Comparison of ENCODE assay signal across 8 cellular contexts in the genomic region with DNA sequence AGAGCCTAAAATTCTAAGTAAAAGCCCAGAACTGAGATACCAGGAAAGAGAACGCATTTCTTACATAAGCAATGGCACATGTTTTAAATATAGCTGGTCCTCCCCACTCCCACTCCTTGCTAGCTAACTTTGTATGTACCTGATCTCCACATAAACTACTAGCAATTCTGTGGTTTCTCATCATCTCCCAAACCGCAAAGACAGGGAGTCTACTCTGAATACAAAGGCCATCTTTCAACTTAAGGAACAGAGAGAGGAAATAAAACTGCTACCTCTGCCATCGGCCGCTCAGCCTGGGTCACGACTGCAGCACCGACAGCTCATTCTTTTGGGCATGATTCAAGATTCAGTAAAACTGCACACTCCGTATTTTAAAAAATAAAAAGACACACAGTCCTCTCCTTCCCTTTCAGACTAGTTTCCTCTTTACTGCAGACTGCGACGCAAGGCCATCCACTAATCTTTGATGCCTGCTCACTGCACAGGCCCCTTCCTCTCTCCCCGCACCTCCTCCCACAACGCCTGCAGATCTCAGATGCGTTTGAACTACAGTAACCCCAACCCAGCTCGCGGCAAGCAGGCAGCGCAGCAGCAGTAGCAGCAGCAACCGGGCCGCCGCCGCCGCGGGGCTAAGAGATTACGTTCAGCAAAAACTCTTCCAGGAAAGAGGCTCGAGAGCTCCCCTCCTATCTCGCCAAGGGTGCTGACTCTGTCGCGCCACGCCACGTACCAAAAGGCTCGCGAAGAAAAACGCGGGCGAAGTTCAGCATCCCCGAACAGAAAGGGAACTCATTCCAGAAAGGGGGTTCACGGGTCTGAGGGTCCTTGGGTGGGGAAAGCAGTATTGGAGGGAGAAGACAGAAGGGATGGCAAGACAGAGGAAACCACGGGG. TPM values are rescaled to one million over a fixed set of nuclear protein-coding genes. Genes with fewer than 3 reads are reported as not detected.
DNase-seq lines count a peak whose midpoint lies in the region; ATAC-seq and TF ChIP-seq lines count a peak whose summit lies in the region.

No MANE protein-coding gene starts in this region.

- H3K4me3 ChIP-seq in BE2C (ENCODE audit: low read depth, low read length): peak overlapping the region; percentile 96
- H3K4me3 ChIP-seq in ectodermal cell (ENCODE audit: insufficient read depth, low read depth, low read length): peak overlapping the region; percentile 69

- WGBS in ectodermal cell, 2 experiments: 1% methylated on average over 36 of the region's 36 CpGs

- H3K9me3 Mint-ChIP-seq in activated CD8-positive, alpha-beta T cell treated with anti-CD3 and anti-CD28 coated beads, Interleukin-2, amount 10 ng/mL, durations not matched to agents 7 days and 5 days (ENCODE audit: insufficient read depth): no peaks in the 10 kb centered on the region

- H3K4me1 ChIP-seq in BE2C (peaks cover 26% of the 10 kb centered on the region), ectodermal cell (ENCODE audit: control insufficient read depth, insufficient read depth, low read length) (peaks cover 21% of the 10 kb centered on the region)

- DNase-seq in BE2C (peak; percentile 91), NCI-H82 (lab: John Stamatoyannopoulos, UW) (peak; percentile 86), lung microvascular endothelial cell (ENCODE audit: low read depth in 2 of 2) (peak; percentile 64 to 80)
- DNase-seq in activated CD8-positive, alpha-beta T cell treated with anti-CD3 and anti-CD28 coated beads, Interleukin-2, amount 10 ng/mL, durations not matched to agents 7 days and 5 days: peak; percentile 86
- DNase-seq in stimulated activated CD4-positive, alpha-beta T cell treated with anti-CD3 and anti-CD28 coated beads, TNF-alpha, amount 100 ng/mL, for 4 hours (ENCODE audit: low read depth in 3 of 3): peak; percentile 62 to 73 (median 64)

- ATAC-seq in HG03432 (IDR thresholded peaks at IDR 0.05; ENCODE audit: unreplicated experiment): peak; percentile 58
- ATAC-seq in activated CD8-positive, alpha-beta T cell treated with anti-CD3 and anti-CD28 coated beads, Interleukin-2, amount 10 ng/mL, durations not matched to agents 7 days and 5 days: peak; percentile 65

- CTCF ChIA-PET in activated CD8-positive, alpha-beta T cell treated with anti-CD3 and anti-CD28 coated beads, Interleukin-2, amount 10 ng/mL, durations not matched to agents 7 days and 5 days (lab: Charles Lee): interaction anchor here (0.6 to 2.1 kb wide), 12 partner anchors 9 to 1215 kb away, joined by 3 to 18 read pairs (median 4); no protein-coding TSS in a partner anchor

- peak overlapping the region; percentile 81 for H3K27ac ChIP-seq in ectodermal cell (ENCODE audit: insufficient read depth, low read depth, low read length, poor library complexity, severe bottlenecking)

- POLR2A ChIA-PET in activated CD8-positive, alpha-beta T cell treated with anti-CD3 and anti-CD28 coated beads, Interleukin-2, amount 10 ng/mL, durations not matched to agents 7 days and 5 days (lab: Charles Lee): interaction anchor here (0.6 to 2.4 kb wide), 13 partner anchors 9 to 801 kb away, joined by 3 to 29 read pairs (median 4); a partner anchor contains a TSS

- H3K9me3 ChIP-seq in BE2C: no peaks in the 10 kb centered on the region
- no peaks in the 10 kb centered on the region for H3K9me3 ChIP-seq in ectodermal cell (ENCODE audit: control insufficient read depth, low read length)

- peak overlapping the region; percentile 93 for H3K4me3 Mint-ChIP-seq in activated CD8-positive, alpha-beta T cell treated with anti-CD3 and anti-CD28 coated beads, Interleukin-2, amount 10 ng/mL, durations not matched to agents 7 days and 5 days

- H3K36me3 ChIP-seq in BE2C (peaks cover 4% of the 10 kb centered on the region), ectodermal cell (ENCODE audit: control insufficient read depth, insufficient read depth, low read length) (no peaks in the 10 kb centered on the region)

- H3K4me1 Mint-ChIP-seq in activated CD8-positive, alpha-beta T cell treated with anti-CD3 and anti-CD28 coated beads, Interleukin-2, amount 10 ng/mL, durations not matched to agents 7 days and 5 days (ENCODE audit: low read depth): peaks cover 67% of the 10 kb centered on the region

- H3K27me3 Mint-ChIP-seq in activated CD8-positive, alpha-beta T cell treated with anti-CD3 and anti-CD28 coated beads, Interleukin-2, amount 10 ng/mL, durations not matched to agents 7 days and 5 days (ENCODE audit: low read depth): no peaks in the 10 kb centered on the region

- H3K27me3 ChIP-seq in BE2C: no peaks in the 10 kb centered on the region
- no peaks in the 10 kb centered on the region for H3K27me3 ChIP-seq in ectodermal cell (ENCODE audit: control insufficient read depth, insufficient read depth, low read length, poor library complexity, severe bottlenecking)

- peak overlapping the region; percentile 97 for H3K27ac Mint-ChIP-seq in activated CD8-positive, alpha-beta T cell treated with anti-CD3 and anti-CD28 coated beads, Interleukin-2, amount 10 ng/mL, durations not matched to agents 7 days and 5 days

- TF ChIP-seq POLR2A in GM19193 (IDR thresholded peaks at IDR 0.05; ENCODE audit: extremely low read depth, insufficient read depth, insufficient read length): peak; percentile 58

- H3K36me3 Mint-ChIP-seq in activated CD8-positive, alpha-beta T cell treated with anti-CD3 and anti-CD28 coated beads, Interleukin-2, amount 10 ng/mL, durations not matched to agents 7 days and 5 days (ENCODE audit: low read depth): peaks cover 40% of the 10 kb centered on the region

- TF ChIP-seq CTCF in BE2C (IDR thresholded peaks at IDR 0.05; ENCODE audit: low read depth, low read length): no peak

RNA-seq across cellular contexts. Expression of a gene that starts 1.5 kb away (rescaled TPM):
- 115 TPM for polyA plus RNA-seq in BE2C (2012; ENCODE audit: insufficient read depth, insufficient read length, low read depth)
- 100 to 1,000 TPM; 140 to 143 TPM for total RNA-seq in activated CD8-positive, alpha-beta T cell treated with anti-CD3 and anti-CD28 coated beads, Interleukin-2, amount 10 ng/mL, durations not matched to agents 7 days and 5 days
- polyA plus RNA-seq in ectodermal cell (2013, experiment 1 of 4): 83.3 TPM
- 87.8 TPM for polyA plus RNA-seq in ectodermal cell (2013, experiment 2 of 4)
- 69.3 TPM for polyA plus RNA-seq in ectodermal cell (2013, experiment 3 of 4)
- 81.3 TPM for polyA plus RNA-seq in ectodermal cell (2013, experiment 4 of 4)
- 41.2 and 45.8 TPM in 2 replicates for total RNA-seq in lung microvascular endothelial cell

RNA-seq across cellular contexts. Expression of a gene that starts 55.2 kb away (rescaled TPM):
- 24.5 TPM for polyA plus RNA-seq in BE2C (2012; ENCODE audit: insufficient read depth, insufficient read length, low read depth)
- 10 to 100 TPM; 27.8 to 28.4 TPM for total RNA-seq in activated CD8-positive, alpha-beta T cell treated with anti-CD3 and anti-CD28 coated beads, Interleukin-2, amount 10 ng/mL, durations not matched to agents 7 days and 5 days
- 47.4 TPM for polyA plus RNA-seq in ectodermal cell (2013, experiment 1 of 4)
- 59.1 TPM for polyA plus RNA-seq in ectodermal cell (2013, experiment 2 of 4)
- 48.4 TPM for polyA plus RNA-seq in ectodermal cell (2013, experiment 3 of 4)
- 50.9 TPM for polyA plus RNA-seq in ectodermal cell (2013, experiment 4 of 4)
- total RNA-seq in lung microvascular endothelial cell: 8.7 and 9.3 TPM in 2 replicates

Comparison
In these comparisons a context has a peak if more than half of its experiments do, and no peak if none do; other contexts are left out.
1. Peak in every context shown above with its lines: DNase-seq, ATAC-seq, H3K4me3 ChIP-seq and H3K27ac ChIP-seq.